12 cellular contexts compared by ENCODE assay signal in the genomic region with DNA sequence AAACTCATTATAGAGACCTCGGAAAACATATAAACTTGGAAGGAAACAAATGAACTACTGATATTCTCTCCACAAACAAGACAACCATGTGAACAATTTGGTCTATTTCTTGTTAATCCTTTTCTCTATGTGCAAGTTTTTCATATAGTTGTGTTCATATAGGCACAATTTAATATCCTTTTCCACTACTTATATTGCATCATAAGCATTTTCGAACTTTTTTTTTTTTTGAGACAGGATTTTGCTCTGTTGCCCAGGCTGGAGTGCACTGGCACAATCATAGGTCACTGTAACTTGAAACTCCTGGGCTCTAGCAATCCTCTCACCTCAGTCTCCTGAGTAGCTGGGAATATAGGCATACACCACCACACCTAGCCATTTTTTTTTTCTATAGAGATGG. TPM values are rescaled to one million over a fixed set of nuclear protein-coding genes. Genes with fewer than 3 reads are reported as not detected.
"Had no signal": no experiment of that assay in that cellular context is flagged by ENCODE, and none has a peak within 500 bp of the region (broad histone marks: within the 10 kb centered on the region; RNA-seq: fewer than 3 reads in every experiment).

No MANE protein-coding gene starts in this region.

- DNase-seq: GM23248, GOT3, H7, H9, HCEC 1CT, HFFc6 had no signal

- H3K27ac ChIP-seq: GM23248 had no signal

- FAIRE-seq: H1, H54 had no signal

- H3K4me3 ChIP-seq: GM23248, GM23338, HAP-1 had no signal

- ATAC-seq: GM23338, HCT116 had no signal

- H3K4me2 ChIP-seq: GM23338 had no signal

- H3K36me3 ChIP-seq: HAP-1 had no signal

- H3K9ac ChIP-seq: GM23248 had no signal

- H3K9me3 ChIP-seq: HAP-1 had no signal

- H2AFZ ChIP-seq: GM23248, GM23338 had no signal

RNA-seq across cellular contexts. Expression of a gene that starts 45.4 kb away (rescaled TPM):
- total RNA-seq: GM23248, H1, H4, H9, HFFc6 had no signal
- polyA plus RNA-seq: GM23248, GM23338 had no signal
